ENCODE assay signal across 9 cellular contexts in the genomic region with DNA sequence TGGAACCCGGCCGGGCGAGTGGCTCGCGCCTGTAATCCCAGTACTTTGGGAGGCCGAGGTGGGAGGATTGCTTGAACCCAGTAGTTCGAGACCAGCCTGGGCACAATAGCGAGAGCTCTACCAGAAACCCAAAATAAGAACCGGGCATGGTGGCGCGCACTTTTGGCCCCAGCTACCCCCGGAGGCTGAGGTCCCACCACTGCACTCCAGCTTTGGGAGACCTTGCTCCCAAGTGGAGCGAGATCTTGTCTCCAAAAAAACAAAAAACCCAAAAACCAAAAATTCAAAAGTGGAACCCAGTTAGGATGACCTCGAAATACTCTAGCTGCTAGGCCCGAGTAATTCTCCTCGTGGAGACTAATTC. TPM values are rescaled to one million over a fixed set of nuclear protein-coding genes. Genes with fewer than 3 reads are reported as not detected.
DNase-seq lines count a peak whose midpoint lies in the region; ATAC-seq, FAIRE-seq and TF ChIP-seq lines count a peak whose summit lies in the region.
"Had no signal": no experiment of that assay in that cellular context is flagged by ENCODE, and none has a peak within 500 bp of the region (broad histone marks: within the 10 kb centered on the region; RNA-seq: fewer than 3 reads in every experiment).

No MANE protein-coding gene starts in this region.

- no peaks in the 10 kb centered on the region for H3K27me3 Mint-ChIP-seq in T-helper 17 cell

- H3K4me3 ChIP-seq in H7 (ENCODE audit: insufficient read depth, low read depth, low read length) (peak overlapping the region; percentile 95), fibroblast of the aortic adventitia (ENCODE audit: low read depth, low read length) (peak overlapping the region; percentile 89), skeletal muscle cell (ENCODE audit: low read depth, low read length) (peak overlapping the region; percentile 84)

- no peak for ATAC-seq in T-helper 17 cell

- peak overlapping the region; percentile 95 for H3K4me3 Mint-ChIP-seq in T-helper 17 cell

- TF ChIP-seq CTCF in fibroblast of the aortic adventitia (IDR thresholded peaks at IDR 0.05; ENCODE audit: insufficient read depth, low read length), result no peak

- no peak for FAIRE-seq in GM12892 (lab: Jason Lieb, UNC)
- FAIRE-seq: colon had no signal

- no peak for TF ChIP-seq POLR2A in GM12892 (IDR thresholded peaks at IDR 0.05; ENCODE audit: low read depth, low read length)

- peaks cover 14% of the 10 kb centered on the region for H3K36me3 ChIP-seq in H7 (replicated peaks; ENCODE audit: control insufficient read depth, insufficient read depth, low read length)

- H3K9me3 ChIP-seq in T-helper 17 cell (ENCODE audit: control insufficient read depth, low read length, poor library complexity, severe bottlenecking), result no peaks in the 10 kb centered on the region

- no peak for DNase-seq in H7
- DNase-seq in T-helper 17 cell, result no peak
- DNase-seq in fibroblast of the aortic adventitia (ENCODE audit: low read depth), result peak; percentile 3
- DNase-seq in skeletal muscle cell (ENCODE audit: low read depth), result no peak
- no peak for DNase-seq in GM12892 (ENCODE audit: insufficient read length)
- DNase-seq in cerebellum (ENCODE audit: low spot score), result no peak
- no peak for DNase-seq in retina
- DNase-seq in SKM-1 (lab: John Stamatoyannopoulos, UW; ENCODE audit: unreplicated experiment), result no peak

- H3K27me3 ChIP-seq in H7 (ENCODE audit: control insufficient read depth, insufficient read depth, low read length), result no peaks in the 10 kb centered on the region

- peaks cover 31% of the 10 kb centered on the region for H3K4me1 Mint-ChIP-seq in T-helper 17 cell

- H3K27ac Mint-ChIP-seq in T-helper 17 cell, result peak overlapping the region; percentile 93

- no peaks in the 10 kb centered on the region for H3K36me3 Mint-ChIP-seq in T-helper 17 cell (ENCODE audit: low read depth)

RNA-seq across cellular contexts. Expression of gene VTI1B, which starts 0.8 kb away (rescaled TPM):
- 61.2 and 65.3 TPM in 2 replicates for total RNA-seq in H7 (2014; rRNA removed; shearing (Covaris generic))
- total RNA-seq in T-helper 17 cell (10 to 100 TPM; 41.2 to 48.1 TPM), fibroblast of the aortic adventitia (ENCODE audit: low replicate concordance) (48.5 and 69.0 TPM in 2 replicates), cerebellum (42.3 TPM)
- polyA plus RNA-seq in GM12892 (2012; ENCODE audit: missing spikeins), result 52.8 TPM

RNA-seq across cellular contexts. Expression of gene RDH11, which starts 20.4 kb away (rescaled TPM):
- total RNA-seq in H7 (2014; rRNA removed; shearing (Covaris generic)), result 116 and 123 TPM in 2 replicates
- total RNA-seq in T-helper 17 cell (10 to 100 TPM; 23.4 to 34.4 TPM), fibroblast of the aortic adventitia (ENCODE audit: low replicate concordance) (78.9 and 110 TPM in 2 replicates), cerebellum (79.2 TPM)
- polyA plus RNA-seq in GM12892 (2012; ENCODE audit: missing spikeins), result 45.1 TPM

RNA-seq across cellular contexts. Expression of gene RDH12, which starts 26.5 kb away (rescaled TPM):
- 0.48 and 1.1 TPM in 2 replicates for total RNA-seq in H7 (2014; rRNA removed; shearing (Covaris generic))
- not detected for total RNA-seq in T-helper 17 cell
- 0.82 TPM in 1 of 2 replicates, not detected in the other for total RNA-seq in fibroblast of the aortic adventitia (ENCODE audit: low replicate concordance)
- not detected for polyA plus RNA-seq in GM12892 (2012; ENCODE audit: missing spikeins)
- 1.00 TPM for total RNA-seq in cerebellum

RNA-seq across cellular contexts. Expression of gene ARG2, which starts 55.5 kb away (rescaled TPM):
- total RNA-seq in H7 (2014; rRNA removed; shearing (Covaris generic)), result 32.1 and 40.9 TPM in 2 replicates
- total RNA-seq in T-helper 17 cell (1 to 10 TPM; 5.1 to 5.2 TPM), fibroblast of the aortic adventitia (ENCODE audit: low replicate concordance) (0.74 and 7.0 TPM in 2 replicates), cerebellum (29.9 TPM)
- 3.3 TPM for polyA plus RNA-seq in GM12892 (2012; ENCODE audit: missing spikeins)
